ENCODE assay signal across 8 cellular contexts in the genomic region with DNA sequence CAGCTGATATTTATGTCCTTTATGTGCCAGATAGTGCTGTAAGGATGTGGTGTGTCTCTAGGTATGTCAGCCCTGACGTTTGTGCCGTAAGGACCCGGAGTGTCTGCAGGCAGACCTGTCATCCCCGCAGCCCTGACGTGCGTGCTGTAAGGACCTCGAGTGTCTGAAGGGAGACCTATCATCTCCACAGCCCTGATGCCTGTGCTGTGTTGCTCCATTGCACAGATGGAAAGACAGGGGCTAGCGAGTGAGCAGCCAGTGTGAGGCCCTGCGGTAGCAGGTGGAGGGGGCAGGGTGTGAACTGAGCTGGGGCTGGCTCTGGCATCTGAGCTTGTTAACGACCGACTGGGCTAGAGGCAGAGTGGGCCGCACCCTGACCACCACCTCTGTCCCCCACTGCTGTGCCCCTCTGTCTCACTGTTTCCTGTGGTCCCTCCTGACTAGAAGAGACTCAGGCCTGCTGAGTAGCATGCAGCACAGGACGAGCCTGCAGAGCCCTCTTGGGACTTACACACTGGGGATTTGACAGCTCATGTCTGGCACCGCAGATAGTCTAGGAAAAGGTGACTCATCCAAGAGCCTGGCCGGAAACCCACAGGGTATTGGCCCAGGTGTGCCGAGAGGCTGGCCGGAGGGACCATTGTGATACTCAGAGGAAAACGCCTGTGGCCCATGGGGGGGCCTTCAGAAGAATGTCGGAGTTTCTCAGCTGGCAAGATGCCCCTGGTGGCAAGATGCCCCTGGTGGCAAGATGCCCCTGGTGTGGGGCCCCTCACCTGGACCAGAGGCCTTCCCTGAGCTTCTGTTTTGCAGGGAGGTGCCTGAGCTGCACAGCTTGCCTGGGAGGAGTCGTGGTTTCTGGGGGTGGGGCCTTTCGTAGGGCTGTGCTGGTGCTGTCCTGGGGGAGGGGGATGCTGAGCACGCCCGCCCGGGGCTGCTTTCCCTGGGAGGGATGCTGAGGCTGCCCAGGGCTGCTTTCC. TPM values are rescaled to one million over a fixed set of nuclear protein-coding genes. Genes with fewer than 3 reads are reported as not detected.
DNase-seq lines count a peak whose midpoint lies in the region; ATAC-seq and TF ChIP-seq lines count a peak whose summit lies in the region.

No MANE protein-coding gene starts in this region.

- no peaks in the 10 kb centered on the region for H3K27me3 ChIP-seq in MM.1S (replicated peaks; ENCODE audit: insufficient read depth, low read length)
- no peaks in the 10 kb centered on the region for H3K27me3 ChIP-seq in esophagus (ENCODE audit: control insufficient read depth in 1 of 2, insufficient read depth in 2 of 2, low read length in 2 of 2)
- no peaks in the 10 kb centered on the region for H3K27me3 ChIP-seq in neutrophil

- ATAC-seq in HG02588 (IDR thresholded peaks at IDR 0.05; ENCODE audit: unreplicated experiment) = peak; percentile 73

- H3K9me3 ChIP-seq in MM.1S (replicated peaks; ENCODE audit: insufficient read depth, low read length) (no peaks in the 10 kb centered on the region), esophagus (ENCODE audit: control insufficient read depth in 2 of 2, insufficient read depth in 1 of 2, low read depth in 1 of 2, low read length in 1 of 2) (no peaks in the 10 kb centered on the region), neutrophil (no peaks in the 10 kb centered on the region)

- no peaks in the 10 kb centered on the region for H3K36me3 ChIP-seq in MM.1S (replicated peaks; ENCODE audit: insufficient read depth, low read length)
- H3K36me3 ChIP-seq in esophagus (ENCODE audit: control insufficient read depth in 2 of 2, insufficient read depth in 2 of 2, low read length in 1 of 2) = no peaks in the 10 kb centered on the region
- H3K36me3 ChIP-seq in neutrophil = no peaks in the 10 kb centered on the region

- H3K9me2 ChIP-seq in MM.1S (replicated peaks; ENCODE audit: insufficient read depth, low read length) = no peaks in the 10 kb centered on the region

- H3K4me2 ChIP-seq in MM.1S (ENCODE audit: low read depth, low read length) = peak overlapping the region; percentile 61

- DNase-seq in SKM-1 treated with dmso at 0.1 percent for 144 hours (lab: John Stamatoyannopoulos, UW; ENCODE audit: unreplicated experiment) = peak; percentile 47
- DNase-seq in SKM-1 (lab: John Stamatoyannopoulos, UW; ENCODE audit: unreplicated experiment) = no peak
- DNase-seq in MM.1S = peak; percentile 87
- DNase-seq in activated CD4-positive, alpha-beta T cell treated with anti-CD3 and anti-CD28 coated beads, Interleukin-2, amount 50 U/mL, for 1 hour = peak; percentile 36
- DNase-seq in cerebellum (ENCODE audit: low spot score) = no peak

- peak overlapping the region; percentile 26 for H3K4me3 ChIP-seq in MM.1S (ENCODE audit: low read length)
- H3K4me3 ChIP-seq in esophagus (ENCODE audit: low read depth in 1 of 2, low read length in 2 of 2) = no peak overlapping the region
- H3K4me3 ChIP-seq in neutrophil (ENCODE audit: low read depth in 1 of 2, low read length in 1 of 2) = peak overlapping the region; percentile 16 to 36

- peak overlapping the region; percentile 49; the same call in 1 of the 2 replicates for H2AFZ ChIP-seq in MM.1S (ENCODE audit: low read length)

- H4K20me1 ChIP-seq in MM.1S (ENCODE audit: insufficient read depth, low read length) = no peaks in the 10 kb centered on the region

- H3K4me1 ChIP-seq in MM.1S (ENCODE audit: low read length) (peaks cover 16% of the 10 kb centered on the region), esophagus (ENCODE audit: control insufficient read depth in 2 of 2, insufficient read depth in 2 of 2, low read length in 1 of 2) (peaks cover 18 to 34% of the 10 kb centered on the region in 2 donors), neutrophil (ENCODE audit: control insufficient read depth in 1 of 2, insufficient read depth in 1 of 2, low read depth in 1 of 2, low read length in 1 of 2) (peaks cover 42 to 59% of the 10 kb centered on the region in 2 experiments)

- H3K27ac ChIP-seq in MM.1S (ENCODE audit: low read length) = peak overlapping the region; percentile 89
- peak overlapping the region; percentile 24 to 38 for H3K27ac ChIP-seq in esophagus (ENCODE audit: low read depth in 2 of 2, low read length in 1 of 2)
- H3K27ac ChIP-seq in neutrophil = peak overlapping the region; percentile 45

- TF ChIP-seq CTCF in MM.1S (IDR thresholded peaks at IDR 0.05; ENCODE audit: low read length) = peak; percentile 32; the same call in 1 of the 2 replicates
- TF ChIP-seq CTCF in neutrophil (IDR thresholded peaks at IDR 0.05) = no peak

- peak overlapping the region; percentile 34 for H3K9ac ChIP-seq in MM.1S (ENCODE audit: low read length)

- H3F3A ChIP-seq in MM.1S (ENCODE audit: insufficient read depth, low read length) = peaks cover 12% of the 10 kb centered on the region

- 27 to 34% methylated on average over 23 to 24 of the region's 24 CpGs for WGBS in esophagus, 2 donors

- 0 out of 2 replicates have a peak, but pooled peaks cover 2% of the 10 kb centered on the region for H3K79me2 ChIP-seq in MM.1S (ENCODE audit: low read length)

RNA-seq across cellular contexts. Expression of a gene that starts 34.3 kb away (rescaled TPM):
- 10 to 100 TPM in 1 of 2 donors, 1 to 10 TPM in 1; 9.2 to 12.7 TPM for polyA plus RNA-seq in esophagus
- 18.7 TPM for total RNA-seq in cerebellum

Comparison
In these comparisons a context has a peak if more than half of its experiments do, and no peak if none do; other contexts are left out.
1. DNase-seq: peak in SKM-1 treated with dmso at 0.1 percent for 144 hours (single experiment), MM.1S (single experiment) and activated CD4-positive, alpha-beta T cell treated with anti-CD3 and anti-CD28 coated beads, Interleukin-2, amount 50 U/mL, for 1 hour (single experiment); none in SKM-1 (single experiment) and cerebellum (single experiment).
2. H3K27ac ChIP-seq: peak in every context shown above with its lines; median percentile 89 in MM.1S; 45 in neutrophil; 31 in esophagus.
3. H3K4me3 ChIP-seq: peak in MM.1S (single experiment) and neutrophil (2 of 2); none in esophagus (0 of 2).